8 cellular contexts compared by ENCODE assay signal in genomic region chr5:172897691-172898512, GRCh38.
DNase-seq lines count a peak whose midpoint lies in the region; ATAC-seq and TF ChIP-seq lines count a peak whose summit lies in the region.

No MANE protein-coding gene starts in this region.

- no peak overlapping the region for H3K4me3 ChIP-seq in CD8-positive, alpha-beta memory T cell (ENCODE audit: low read length)
- peak overlapping the region in 3 of 4 experiments; percentile 8 to 34 (median 32) for H3K4me3 ChIP-seq in fibroblast of lung (replicated peaks in 1 of 4; ENCODE audit: control extremely low read depth in 1 of 4, insufficient read depth in 1 of 4, low read depth in 3 of 4, low read length in 4 of 4)

- no peaks in the 10 kb centered on the region for H3K9me3 Mint-ChIP-seq in CD8-positive, alpha-beta memory T cell
- no peaks in the 10 kb centered on the region for H3K9me3 Mint-ChIP-seq in progenitor cell of endocrine pancreas (ENCODE audit: low read depth)

- no peak for DNase-seq in CD8-positive, alpha-beta memory T cell
- DNase-seq in fibroblast of lung (ENCODE audit: low read depth in 2 of 2) = peak; percentile 82 to 99
- DNase-seq in progenitor cell of endocrine pancreas (ENCODE audit: low spot score, unreplicated experiment) = no peak
- no peak for DNase-seq in SIG-M5 (lab: John Stamatoyannopoulos, UW)
- DNase-seq in NCI-H2227 (lab: John Stamatoyannopoulos, UW; ENCODE audit: unreplicated experiment) = no peak
- no peak for DNase-seq in mucosa of gallbladder (ENCODE audit: low spot score)
- no peak for DNase-seq in NCI-H146 treated with DMSO at 0.1 percent for 48 hours (lab: John Stamatoyannopoulos, UW; ENCODE audit: unreplicated experiment)

- no peaks in the 10 kb centered on the region for H4K20me1 ChIP-seq in fibroblast of lung (ENCODE audit: control insufficient read depth, extremely low read depth, insufficient read depth, low read length)

- H2AFZ ChIP-seq in fibroblast of lung (ENCODE audit: low read length) = no peak overlapping the region

- POLR2A ChIA-PET in CD8-positive, alpha-beta memory T cell (lab: Charles Lee) = no interaction called here

- no peaks in the 10 kb centered on the region for H3K36me3 ChIP-seq in CD8-positive, alpha-beta memory T cell (ENCODE audit: insufficient read depth, low read length)
- H3K36me3 ChIP-seq in fibroblast of lung (ENCODE audit: control insufficient read depth, insufficient read depth, low read length) = peaks cover 9% of the 10 kb centered on the region

- H3K4me1 ChIP-seq in CD8-positive, alpha-beta memory T cell (ENCODE audit: insufficient read depth, low read length) = peaks cover 3% of the 10 kb centered on the region
- H3K4me1 ChIP-seq in fibroblast of lung (ENCODE audit: control insufficient read depth, extremely low read depth, insufficient read depth, low read length) = peaks cover 40% of the 10 kb centered on the region

- H3K27ac ChIP-seq in CD8-positive, alpha-beta memory T cell (ENCODE audit: low read depth, low read length) = no peak overlapping the region
- peak overlapping the region; percentile 98 for H3K27ac ChIP-seq in fibroblast of lung (ENCODE audit: insufficient read depth, low read length)

- CTCF ChIA-PET in CD8-positive, alpha-beta memory T cell (lab: Charles Lee) = interaction anchor here (1.1 to 1.6 kb wide), 2 partner anchors 30 to 127 kb away, joined by 3 to 4 read pairs; partner anchors contain the start of gene DUSP1

- H3K27ac Mint-ChIP-seq in CD8-positive, alpha-beta memory T cell = peak overlapping the region in 7 of 8 donors; percentile 32 to 88 (median 76)
- H3K27ac Mint-ChIP-seq in progenitor cell of endocrine pancreas = peak overlapping the region; percentile 79

- no peaks in the 10 kb centered on the region for H3K27me3 Mint-ChIP-seq in CD8-positive, alpha-beta memory T cell
- peaks cover 4% of the 10 kb centered on the region for H3K27me3 Mint-ChIP-seq in progenitor cell of endocrine pancreas

- H3K79me2 ChIP-seq in fibroblast of lung (ENCODE audit: control insufficient read depth, insufficient read depth, low read length) = peaks cover 4% of the 10 kb centered on the region

- H3K36me3 Mint-ChIP-seq in CD8-positive, alpha-beta memory T cell = peaks cover 0 to 55% (median 13%) of the 10 kb centered on the region in 3 donors
- peaks cover 23% of the 10 kb centered on the region for H3K36me3 Mint-ChIP-seq in progenitor cell of endocrine pancreas (ENCODE audit: insufficient read depth)

- ATAC-seq in SK-N-SH treated with all-trans-retinoic acid at 6 μM for 48 hours = peak; percentile 85

- peak overlapping the region in 3 of 7 donors; percentile 37 to 85 (median 63) for H3K4me3 Mint-ChIP-seq in CD8-positive, alpha-beta memory T cell
- H3K4me3 Mint-ChIP-seq in progenitor cell of endocrine pancreas (ENCODE audit: low read depth) = no peak overlapping the region

- H3K27me3 ChIP-seq in CD8-positive, alpha-beta memory T cell (ENCODE audit: insufficient read depth, low read length, poor library complexity, severe bottlenecking) = no peaks in the 10 kb centered on the region
- no peaks in the 10 kb centered on the region for H3K27me3 ChIP-seq in fibroblast of lung (ENCODE audit: control insufficient read depth, insufficient read depth, low read length)

- H3K4me2 ChIP-seq in fibroblast of lung (ENCODE audit: extremely low read depth, insufficient read depth, low read length) = peak overlapping the region; percentile 77

- H3K9me3 ChIP-seq in CD8-positive, alpha-beta memory T cell (ENCODE audit: low read length) = no peaks in the 10 kb centered on the region
- H3K9me3 ChIP-seq in fibroblast of lung (ENCODE audit: control insufficient read depth, insufficient read depth, low read depth, low read length) = no peaks in the 10 kb centered on the region

- peaks cover 0 to 11% (median 8%) of the 10 kb centered on the region in 3 donors for H3K4me1 Mint-ChIP-seq in CD8-positive, alpha-beta memory T cell
- H3K4me1 Mint-ChIP-seq in progenitor cell of endocrine pancreas (ENCODE audit: low read depth) = peaks cover 28% of the 10 kb centered on the region

- TF ChIP-seq CTCF in fibroblast of lung (conservative IDR thresholded peaks at IDR 0.05 in 1 of 2, IDR thresholded peaks at IDR 0.05 in 1 of 2; ENCODE audit: low read depth in 1 of 2, low read length in 2 of 2) = peak; percentile 4 to 13
- no peak for TF ChIP-seq CTCF in progenitor cell of endocrine pancreas (IDR thresholded peaks at IDR 0.05; ENCODE audit: unreplicated experiment)

- peak overlapping the region; percentile 68 for H3K9ac ChIP-seq in fibroblast of lung (ENCODE audit: insufficient read depth, low read length)

TF ChIP-seq in SK-N-SH treated with all-trans-retinoic acid at 6 μM for 48 hours, 23 proteins besides CTCF, POLR2A, EP300 and RAD21 (continues in another document):
- peak; percentile 87; the same call in 1 of the 2 replicates for TF ChIP-seq PATZ1 (CRISPR knock-in tag; IDR thresholded peaks at IDR 0.05; ENCODE audit: borderline replicate concordance)
- TF ChIP-seq ZNF565 (CRISPR knock-in tag; conservative IDR thresholded peaks at IDR 0.05; ENCODE audit: low read depth) = no peak
- no peak for TF ChIP-seq ZC3H10 (CRISPR knock-in tag; IDR thresholded peaks at IDR 0.05)
- TF ChIP-seq CSRNP3 (CRISPR knock-in tag; IDR thresholded peaks at IDR 0.05) = no peak
- TF ChIP-seq ZFP3 (CRISPR knock-in tag; IDR thresholded peaks at IDR 0.05) = peak; percentile 66; the same call in 1 of the 2 replicates
- TF ChIP-seq ZFP30 (CRISPR knock-in tag; IDR thresholded peaks at IDR 0.05) = no peak
- peak; percentile 31; the same call in 1 of the 2 replicates for TF ChIP-seq CREB5 (CRISPR knock-in tag; IDR thresholded peaks at IDR 0.05; ENCODE audit: low read depth)
- 0 out of 2 replicates have a peak, but pooled peaks have one; percentile 19 for TF ChIP-seq GLIS3 (CRISPR knock-in tag; IDR thresholded peaks at IDR 0.05)
- TF ChIP-seq ESRRG (CRISPR knock-in tag; IDR thresholded peaks at IDR 0.05) = peak; percentile 50; the same call in 1 of the 2 replicates
- TF ChIP-seq ARNTL (CRISPR knock-in tag; IDR thresholded peaks at IDR 0.05; ENCODE audit: borderline replicate concordance, low read depth) = no peak
- peak; percentile 63 for TF ChIP-seq ISL1 (CRISPR knock-in tag; IDR thresholded peaks at IDR 0.05)
- no peak; the same call in 1 of the 2 replicates for TF ChIP-seq TOX (CRISPR knock-in tag; IDR thresholded peaks at IDR 0.05; ENCODE audit: borderline replicate concordance)

Comparison
In these comparisons a context has a peak if more than half of its experiments do, and no peak if none do; other contexts are left out.
1. DNase-seq: peak in fibroblast of lung (2 of 2); none in CD8-positive, alpha-beta memory T cell (0 of 5), progenitor cell of endocrine pancreas (single experiment), SIG-M5 (single experiment), NCI-H2227 (single experiment), mucosa of gallbladder (single experiment) and NCI-H146 treated with DMSO at 0.1 percent for 48 hours (single experiment).